Comparison of ENCODE assay signal across 8 cellular contexts in the genomic region with DNA sequence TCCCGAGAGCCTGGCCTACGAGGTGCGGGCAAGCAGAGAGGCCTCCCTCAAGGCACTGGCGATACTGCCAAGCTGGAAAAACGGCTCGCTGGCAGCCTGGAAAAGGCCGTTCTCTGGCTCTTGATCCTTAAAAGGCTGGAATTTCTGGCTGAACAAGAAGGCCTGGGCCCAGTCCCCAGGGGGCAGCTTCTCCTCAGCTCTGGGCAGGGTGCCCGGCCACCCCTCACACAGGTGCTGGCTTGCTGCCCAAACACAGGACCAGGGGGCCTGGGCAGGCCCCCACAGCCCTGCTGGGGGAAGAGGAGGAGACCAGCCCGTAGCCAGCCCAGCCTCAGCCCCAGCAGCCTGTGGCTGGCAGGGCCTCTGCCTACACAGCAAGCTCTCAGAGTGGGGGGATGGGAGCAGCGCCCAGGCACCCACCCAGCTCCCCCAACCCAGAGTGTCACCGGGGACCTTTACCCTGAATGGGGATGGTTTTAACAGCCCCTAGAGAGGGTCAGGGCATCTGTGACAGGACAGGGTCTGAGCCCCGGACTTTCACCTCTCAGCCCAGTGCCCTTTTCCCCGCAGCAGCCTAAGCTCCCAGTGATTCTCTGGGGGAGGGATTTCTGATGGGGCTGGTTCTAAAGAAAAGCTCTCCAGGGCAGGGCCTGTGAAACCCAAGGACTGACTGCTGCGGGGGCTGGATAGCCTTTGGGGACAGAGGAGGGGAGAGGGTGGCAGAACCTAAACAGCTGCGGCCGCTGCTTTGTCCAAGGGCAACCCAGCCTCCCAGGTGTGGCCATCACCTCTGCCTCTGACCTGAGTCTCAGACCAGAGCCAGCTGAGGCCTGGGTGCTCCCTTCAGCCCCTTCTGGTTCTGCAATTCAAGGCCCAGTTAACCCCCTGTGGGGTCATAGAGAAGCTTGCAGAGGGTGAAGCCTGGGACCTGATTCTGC. TPM values are rescaled to one million over a fixed set of nuclear protein-coding genes. Genes with fewer than 3 reads are reported as not detected.
DNase-seq lines count a peak whose midpoint lies in the region; ATAC-seq, FAIRE-seq and TF ChIP-seq lines count a peak whose summit lies in the region.

No MANE protein-coding gene starts in this region.

- H3K27ac ChIP-seq in WERI-Rb-1 (peak overlapping the region; percentile 90), psoas muscle (peak overlapping the region; percentile 94)

- H3K27me3 ChIP-seq in WERI-Rb-1 (ENCODE audit: insufficient read depth, low read depth, severe bottlenecking) (no peaks in the 10 kb centered on the region), psoas muscle (ENCODE audit: insufficient read depth in 3 of 3, low read length in 2 of 3) (no peaks in the 10 kb centered on the region)

- TF ChIP-seq CTCF in WERI-Rb-1 (IDR thresholded peaks at IDR 0.05; ENCODE audit: low read depth, low read length) = peak; percentile 14; the same call in 1 of the 2 replicates
- TF ChIP-seq CTCF in psoas muscle (IDR thresholded peaks at IDR 0.05) = no peak
- no peak for TF ChIP-seq CTCF in foreskin fibroblast (IDR thresholded peaks at IDR 0.05; ENCODE audit: low read depth, low read length)

- H3K9me3 ChIP-seq in WERI-Rb-1 (ENCODE audit: severe bottlenecking) (no peaks in the 10 kb centered on the region), psoas muscle (no peaks in the 10 kb centered on the region)

- ATAC-seq in psoas muscle = peak; percentile 50 to 72 (median 64)

- H3K36me3 ChIP-seq in WERI-Rb-1 (no peaks in the 10 kb centered on the region), psoas muscle (ENCODE audit: insufficient read depth in 1 of 2, low read depth in 1 of 2) (no peaks in the 10 kb centered on the region)

- no peak for FAIRE-seq in urothelium cell line (lab: Jason Lieb, UNC)

- H3K4me1 ChIP-seq in psoas muscle = peaks cover 35% of the 10 kb centered on the region

- DNase-seq in NCI-H1092 (lab: John Stamatoyannopoulos, UW) (peak; percentile 96), WERI-Rb-1 (peak; percentile 71), globus pallidus (ENCODE audit: low spot score) (peak; percentile 79), psoas muscle (peak; percentile 41 to 68), foreskin fibroblast (no peak), OCI-M1 (lab: John Stamatoyannopoulos, UW) (no peak), urothelium cell line (ENCODE audit: low spot score) (no peak)
- no peak for DNase-seq in stimulated activated naive CD4-positive, alpha-beta T cell treated with Interleukin-2 at 50 U/mL for 16 hours (lab: John Stamatoyannopoulos, UW)

- 27 to 36% (median 31%) methylated on average over 14 to 16 of the region's 16 CpGs for WGBS in psoas muscle, 3 donors

- H3K4me3 ChIP-seq in WERI-Rb-1 (ENCODE audit: low read depth, low read length) = no peak overlapping the region
- H3K4me3 ChIP-seq in psoas muscle = peak overlapping the region; percentile 41
- H3K4me3 ChIP-seq in foreskin fibroblast (ENCODE audit: low read depth in 1 of 2, low read length in 2 of 2) = no peak overlapping the region

- intact Hi-C loops in psoas muscle (cut with DNase I) = loop anchor here (5.0 kb wide), 1 partner anchor 37 kb away; the partner anchor contains the start of gene TOB1 (in 2 of the 2)

RNA-seq across cellular contexts. Expression of gene TOB1, which starts 38.6 kb away (rescaled TPM):
- 100 to 1,000 TPM in 3 of 4 donors, 10 to 100 TPM in 1; 74.9 to 155 (median 102) TPM for total RNA-seq in psoas muscle
- 10 to 100 TPM; 12.8 to 40.9 (median 21.4) TPM for polyA plus RNA-seq in psoas muscle

Comparison
In these comparisons a context has a peak if more than half of its experiments do, and no peak if none do; other contexts are left out.
1. DNase-seq: peak in NCI-H1092 (single experiment), WERI-Rb-1 (single experiment), globus pallidus (single experiment) and psoas muscle (2 of 2); none in foreskin fibroblast (0 of 2), OCI-M1 (single experiment), stimulated activated naive CD4-positive, alpha-beta T cell treated with Interleukin-2 at 50 U/mL for 16 hours (single experiment) and urothelium cell line (single experiment).